In genomic region chr3:46517016-46517770, GRCh38 we compare ENCODE assay signal across 15 cellular contexts. TPM values are rescaled to one million over a fixed set of nuclear protein-coding genes. Genes with fewer than 3 reads are reported as not detected.
DNase-seq lines count a peak whose midpoint lies in the region; ATAC-seq and TF ChIP-seq lines count a peak whose summit lies in the region.
"Had no signal": no experiment of that assay in that cellular context is flagged by ENCODE, and none has a peak within 500 bp of the region (broad histone marks: within the 10 kb centered on the region; RNA-seq: fewer than 3 reads in every experiment).

No MANE protein-coding gene starts in this region.

- DNase-seq in A172 (ENCODE audit: low spot score), result peak; percentile 95
- peak; percentile 10 for DNase-seq in HK-2 (ENCODE audit: unreplicated experiment)
- peak; percentile 96 for DNase-seq in amniotic epithelial cell (ENCODE audit: low read depth)
- peak; percentile 94 to 97 for DNase-seq in foreskin keratinocyte
- DNase-seq in NCI-H748 (lab: John Stamatoyannopoulos, UW; ENCODE audit: unreplicated experiment), result no peak
- no peak for DNase-seq in inferior parietal cortex (ENCODE audit: extremely low spot score)
- DNase-seq in caudate nucleus (lab: John Stamatoyannopoulos, UW), result no peak
- no peak for DNase-seq in substantia nigra (lab: John Stamatoyannopoulos, UW)
- DNase-seq: activated T-cell treated with anti-CD3 and anti-CD28 coated beads, Interleukin-2, amount 50 U/mL, for 4 hours; left cardiac atrium; NCI-H1436; stimulated activated CD4-positive, alpha-beta T cell treated with anti-CD3 and anti-CD28 coated beads, Interleukin-4, amount 100 ng/mL, for 1 hour; testis had no signal

- no peak for TF ChIP-seq CTCF in foreskin keratinocyte (conservative IDR thresholded peaks at IDR 0.05)

- peak overlapping the region; percentile 59 for H3K27ac ChIP-seq in foreskin keratinocyte
- no peak overlapping the region for H3K27ac ChIP-seq in caudate nucleus (ENCODE audit: low read depth, low read length)
- H3K27ac ChIP-seq in substantia nigra (ENCODE audit: low read depth, low read length, poor library complexity, severe bottlenecking), result no peak overlapping the region
- H3K27ac ChIP-seq: HL-60, neutrophil, testis had no signal

- H3K27me3 ChIP-seq in foreskin keratinocyte, result no peaks in the 10 kb centered on the region
- H3K27me3 ChIP-seq: neutrophil, testis had no signal

- peak; percentile 83 for ATAC-seq in foreskin keratinocyte
- ATAC-seq: left cardiac atrium had no signal

- peaks cover 34% of the 10 kb centered on the region for H3K4me1 ChIP-seq in foreskin keratinocyte
- H3K4me1 ChIP-seq: testis had no signal

RNA-seq across cellular contexts. Expression of gene RTP3, which starts 19.4 kb away (rescaled TPM):
- not detected in 2 replicates for total RNA-seq in A172 (2014; rRNA removed; shearing (Covaris generic))
- not detected in 2 replicates for total RNA-seq in foreskin keratinocyte
- not detected in 2 replicates for polyA plus RNA-seq in foreskin keratinocyte
- total RNA-seq: activated T-cell treated with anti-CD3 and anti-CD28 coated beads, Interleukin-2, amount 50 U/mL, for 4 hours; left cardiac atrium had no signal

RNA-seq across cellular contexts. Expression of gene LRRC2, which starts 48.9 kb away (rescaled TPM):
- total RNA-seq in A172 (2014; rRNA removed; shearing (Covaris generic)), result 0.07 TPM in 1 of 2 replicates, not detected in the other
- total RNA-seq in foreskin keratinocyte, result 0.68 and 1.4 TPM in 2 replicates
- polyA plus RNA-seq in foreskin keratinocyte, result 0.34 and 0.62 TPM in 2 replicates

RNA-seq across cellular contexts. Expression of gene LTF, which starts 52.5 kb away (rescaled TPM):
- total RNA-seq in A172 (2014; rRNA removed; shearing (Covaris generic)), result not detected in 2 replicates
- not detected in 2 replicates for total RNA-seq in foreskin keratinocyte
- not detected in 2 replicates for polyA plus RNA-seq in foreskin keratinocyte
- total RNA-seq: activated T-cell treated with anti-CD3 and anti-CD28 coated beads, Interleukin-2, amount 50 U/mL, for 4 hours had no signal

Comparison
In these comparisons a context has a peak if more than half of its experiments do, and no peak if none do; other contexts are left out.
1. DNase-seq: peak in A172 (single experiment), HK-2 (single experiment), amniotic epithelial cell (single experiment) and foreskin keratinocyte (2 of 2); none in NCI-H748 (single experiment), inferior parietal cortex (single experiment), caudate nucleus (0 of 61) and substantia nigra (0 of 49).